In genomic region chr4:2887343-2887742, GRCh38 we compare ENCODE assay signal across 18 cellular contexts. TPM values are rescaled to one million over a fixed set of nuclear protein-coding genes. Genes with fewer than 3 reads are reported as not detected.
DNase-seq lines count a peak whose midpoint lies in the region; ATAC-seq and TF ChIP-seq lines count a peak whose summit lies in the region.
"Had no signal": no experiment of that assay in that cellular context is flagged by ENCODE, and none has a peak within 500 bp of the region (broad histone marks: within the 10 kb centered on the region; RNA-seq: fewer than 3 reads in every experiment).

No MANE protein-coding gene starts in this region.

- no peaks in the 10 kb centered on the region for H3K27me3 ChIP-seq in cardiac muscle cell
- no peaks in the 10 kb centered on the region for H3K27me3 ChIP-seq in lower lobe of right lung (ENCODE audit: low read depth)
- H3K27me3 ChIP-seq in upper lobe of right lung = no peaks in the 10 kb centered on the region
- H3K27me3 ChIP-seq: BLaER1 had no signal

- peaks cover 12% of the 10 kb centered on the region for H3K36me3 ChIP-seq in cardiac muscle cell
- H3K36me3 ChIP-seq in lower lobe of right lung = peaks cover 81% of the 10 kb centered on the region
- peaks cover 71% of the 10 kb centered on the region for H3K36me3 ChIP-seq in upper lobe of right lung

- peak overlapping the region; percentile 58 for H3K27ac ChIP-seq in cardiac muscle cell
- no peak overlapping the region for H3K27ac ChIP-seq in lower lobe of right lung
- H3K27ac ChIP-seq in upper lobe of right lung = no peak overlapping the region
- H3K27ac ChIP-seq: BLaER1 had no signal

- TF ChIP-seq CTCF in cardiac muscle cell (IDR thresholded peaks at IDR 0.05; ENCODE audit: low read depth, low read length) (no peak), brain (conservative IDR thresholded peaks at IDR 0.05) (no peak), lower lobe of right lung (IDR thresholded peaks at IDR 0.05) (no peak), upper lobe of right lung (IDR thresholded peaks at IDR 0.05) (no peak)

- H3K9me3 Mint-ChIP-seq in brain = no peaks in the 10 kb centered on the region

- no peaks in the 10 kb centered on the region for H3K27me3 Mint-ChIP-seq in brain

- no peak for DNase-seq in cardiac muscle cell (ENCODE audit: low read depth in 1 of 2, low spot score in 1 of 2)
- no peak for DNase-seq in cardiac septum (ENCODE audit: low spot score)
- no peak for DNase-seq in lower lobe of right lung
- DNase-seq in upper lobe of right lung = no peak
- DNase-seq in activated CD4-positive, CD25-positive, alpha-beta regulatory T cell (lab: John Stamatoyannopoulos, UW) = no peak
- DNase-seq: DMS79, KBM-7, NCI-H1105 treated with DMSO at 0.1 percent for 48 hours, NCI-H187, NCI-H345, NCI-H526, SHP77 treated with DMSO at 0.1 percent for 48 hours had no signal

- H3K4me1 Mint-ChIP-seq in brain = peaks cover 24% of the 10 kb centered on the region

- intact Hi-C loops in cardiac septum (cut with DNase I) (no loop called here), lower lobe of right lung (cut with DNase I) (no loop called here), upper lobe of right lung (cut with DNase I) (no loop called here)

- H3K4me1 ChIP-seq in cardiac muscle cell (ENCODE audit: low read depth) (peaks cover 22% of the 10 kb centered on the region), lower lobe of right lung (no peaks in the 10 kb centered on the region), upper lobe of right lung (no peaks in the 10 kb centered on the region)
- H3K4me1 ChIP-seq: BLaER1 had no signal

- H3K4me3 Mint-ChIP-seq in brain = no peak overlapping the region

- ATAC-seq in lower lobe of right lung (peak; percentile 31 to 45), upper lobe of right lung (peak; percentile 55), GM21515 (IDR thresholded peaks at IDR 0.05; ENCODE audit: unreplicated experiment) (no peak), GM18511 (IDR thresholded peaks at IDR 0.05; ENCODE audit: unreplicated experiment) (no peak)
- ATAC-seq: HepG2 had no signal

- H3K9me3 ChIP-seq in cardiac muscle cell (ENCODE audit: low read depth) = no peaks in the 10 kb centered on the region
- H3K9me3 ChIP-seq in lower lobe of right lung = no peaks in the 10 kb centered on the region
- no peaks in the 10 kb centered on the region for H3K9me3 ChIP-seq in upper lobe of right lung
- H3K9me3 ChIP-seq: BLaER1, SK-N-SH had no signal

- H3K4me3 ChIP-seq in cardiac muscle cell (no peak overlapping the region), lower lobe of right lung (no peak overlapping the region), upper lobe of right lung (no peak overlapping the region)
- H3K4me3 ChIP-seq: BLaER1 had no signal

- peaks cover 66% of the 10 kb centered on the region for H3K36me3 Mint-ChIP-seq in brain

- peak overlapping the region in 3 of 5 experiments; percentile 40 to 86 (median 62) for H3K27ac Mint-ChIP-seq in brain

RNA-seq across cellular contexts. Expression of gene ADD1, which starts 43.7 kb away (rescaled TPM):
- total RNA-seq in cardiac muscle cell (219 and 230 TPM in 2 replicates), cardiac septum (213 TPM), lower lobe of right lung (279 TPM), upper lobe of right lung (286 TPM)
- polyA plus RNA-seq in cardiac muscle cell (274 and 297 TPM in 2 replicates), brain (ENCODE audit: insufficient read depth, low read depth, low replicate concordance) (408 TPM)

Comparison
In these comparisons a context has a peak if more than half of its experiments do, and no peak if none do; other contexts are left out.
1. ATAC-seq: peak in lower lobe of right lung (2 of 2) and upper lobe of right lung (single experiment); none in GM21515 (single experiment) and GM18511 (single experiment).